Comparison of ENCODE assay signal across 39 cellular contexts in the genomic region with DNA sequence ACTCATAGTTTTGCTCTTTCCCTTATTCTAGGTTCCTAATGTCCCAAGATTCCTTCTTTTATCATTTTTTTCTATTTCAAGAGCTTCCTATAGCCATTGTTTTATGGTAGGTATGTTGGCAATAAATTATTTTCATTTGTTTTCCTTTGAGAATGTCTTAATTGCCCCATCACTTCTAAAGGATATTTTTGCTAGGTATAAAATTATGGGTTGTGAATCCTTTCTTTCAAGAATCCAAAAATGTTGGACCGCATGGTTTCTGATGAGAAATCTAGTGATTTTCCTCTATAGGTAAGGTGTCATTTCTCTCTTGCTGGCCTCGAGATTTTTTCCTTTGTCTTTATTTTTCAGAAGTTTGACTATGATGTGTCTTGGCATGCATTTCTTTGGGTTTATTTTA.
"Had no signal": no experiment of that assay in that cellular context is flagged by ENCODE, and none has a peak within 500 bp of the region (broad histone marks: within the 10 kb centered on the region; RNA-seq: fewer than 3 reads in every experiment).

No MANE protein-coding gene starts in this region.

- H3K4me3 ChIP-seq: adrenal gland, ascending aorta, body of pancreas, breast epithelium, cardiac muscle cell had no signal

- H3K9me3 Mint-ChIP-seq: central memory CD8-positive, alpha-beta T cell had no signal

- H3K4me1 Mint-ChIP-seq: activated naive CD4-positive, alpha-beta T cell treated with anti-CD3 and anti-CD28 coated beads, Interleukin-2, amount 10 ng/mL, durations not matched to agents 7 days and 5 days; activated naive CD4-positive, alpha-beta T cell treated with anti-CD3 and anti-CD28 coated beads, Interleukin-2, amount 50 U/mL, for 24 hours had no signal

- H3K27ac ChIP-seq: adrenal gland, ascending aorta, body of pancreas, brain microvascular endothelial cell, breast epithelium, cardiac muscle cell had no signal

- H3K27ac Mint-ChIP-seq: activated naive CD4-positive, alpha-beta T cell treated with anti-CD3 and anti-CD28 coated beads for 36 hours; activated naive CD4-positive, alpha-beta T cell treated with anti-CD3 and anti-CD28 coated beads, Interleukin-2, amount 10 ng/mL, durations not matched to agents 7 days and 5 days; activated naive CD4-positive, alpha-beta T cell treated with anti-CD3 and anti-CD28 coated beads, Interleukin-2, amount 50 U/mL, for 24 hours; activated naive CD4-positive, alpha-beta T cell treated with anti-CD3 and anti-CD28 coated beads, Interleukin-2, amount 50 U/mL, for 72 hours; activated naive CD8-positive, alpha-beta T cell; activated naive CD8-positive, alpha-beta T cell treated with anti-CD3 and anti-CD28 coated beads for 36 hours; activated naive CD8-positive, alpha-beta T cell treated with anti-CD3 and anti-CD28 coated beads, Interleukin-2, amount 10 ng/mL, durations not matched to agents 7 days and 5 days; activated naive CD8-positive, alpha-beta T cell treated with anti-CD3 and anti-CD28 coated beads, Interleukin-2, amount 50 U/mL, for 24 hours; activated T-cell treated with anti-CD3 and anti-CD28 coated beads, Interleukin-2, amount 50 U/mL, for 24 hours; activated T-helper 1 cell treated with anti-CD3 and anti-CD28 coated beads, Interleukin-12 subunit alpha, Interleukin-12 subunit beta, Interleukin-2, Interleukin-4 antibody, amounts not matched to agents 30 ng/mL and 10 ng/mL and 1 ng/mL, durations not matched to agents 14 hours and 24 hours and 36 hours; activated T-helper 17 cell treated with anti-CD3 and anti-CD28 coated beads, Interleukin-2, amount 50 U/mL, for 72 hours; brain had no signal

- H3K4me1 ChIP-seq: ascending aorta, body of pancreas, breast epithelium had no signal

- H3K9me3 ChIP-seq: body of pancreas had no signal

- H3K4me3 Mint-ChIP-seq: activated naive CD4-positive, alpha-beta T cell treated with anti-CD3 and anti-CD28 coated beads for 36 hours; activated naive CD4-positive, alpha-beta T cell treated with anti-CD3 and anti-CD28 coated beads, Interleukin-2, amount 10 ng/mL, durations not matched to agents 7 days and 5 days; activated naive CD4-positive, alpha-beta T cell treated with anti-CD3 and anti-CD28 coated beads, Interleukin-2, amount 50 U/mL, for 24 hours; activated naive CD8-positive, alpha-beta T cell; activated naive CD8-positive, alpha-beta T cell treated with anti-CD3 and anti-CD28 coated beads for 36 hours; activated naive CD8-positive, alpha-beta T cell treated with anti-CD3 and anti-CD28 coated beads, Interleukin-2, amount 10 ng/mL, durations not matched to agents 7 days and 5 days; activated naive CD8-positive, alpha-beta T cell treated with anti-CD3 and anti-CD28 coated beads, Interleukin-2, amount 50 U/mL, for 24 hours; activated T-cell treated with anti-CD3 and anti-CD28 coated beads, Interleukin-2, amount 50 U/mL, for 24 hours; activated T-cell treated with anti-CD3 and anti-CD28 coated beads, Interleukin-2, amount 50 U/mL, for 4 hours; activated T-cell treated with anti-CD3 and anti-CD28 coated beads, Interleukin-2, amount 50 U/mL, for 72 hours; activated T-helper 1 cell treated with anti-CD3 and anti-CD28 coated beads, Interleukin-12 subunit alpha, Interleukin-12 subunit beta, Interleukin-2, Interleukin-4 antibody, amounts not matched to agents 30 ng/mL and 10 ng/mL and 1 ng/mL, durations not matched to agents 14 hours and 24 hours and 36 hours; activated T-helper 17 cell treated with anti-CD3 and anti-CD28 coated beads, Interleukin-2, amount 50 U/mL, for 72 hours; brain; central memory CD8-positive, alpha-beta T cell had no signal

- ATAC-seq: activated naive CD8-positive, alpha-beta T cell treated with anti-CD3 and anti-CD28 coated beads, Interleukin-2, amount 50 U/mL, for 24 hours; activated T-cell treated with anti-CD3 and anti-CD28 coated beads, Interleukin-2, amount 50 U/mL, for 4 hours; body of pancreas had no signal

- FAIRE-seq: astrocyte, bronchial epithelial cell had no signal

- H3K27me3 ChIP-seq: adrenal gland, ascending aorta, body of pancreas, brain microvascular endothelial cell, breast epithelium, cardiac muscle cell had no signal

- DNase-seq: activated effector memory CD4-positive, alpha-beta T cell treated with anti-CD3 and anti-CD28 coated beads, Interleukin-2, amount 50 U/mL, for 16 hours; activated effector memory CD4-positive, alpha-beta T cell treated with Interleukin-2 at 50 U/mL for 16 hours; activated gamma-delta T cell; activated gamma-delta T cell treated with Interleukin-2 at 50 U/mL for 16 hours; activated naive CD4-positive, alpha-beta T cell; activated naive CD4-positive, alpha-beta T cell treated with anti-CD3 and anti-CD28 coated beads for 36 hours; activated naive CD4-positive, alpha-beta T cell treated with anti-CD3 and anti-CD28 coated beads, Interleukin-2, amount 10 ng/mL, durations not matched to agents 7 days and 5 days; activated naive CD4-positive, alpha-beta T cell treated with anti-CD3 and anti-CD28 coated beads, Interleukin-2, amount 50 U/mL, for 16 hours; activated naive CD4-positive, alpha-beta T cell treated with Interleukin-2 at 50 U/mL for 16 hours; activated naive CD8-positive, alpha-beta T cell treated with anti-CD3 and anti-CD28 coated beads for 36 hours; activated naive CD8-positive, alpha-beta T cell treated with anti-CD3 and anti-CD28 coated beads, Interleukin-2, amount 10 ng/mL, durations not matched to agents 7 days and 5 days; activated naive CD8-positive, alpha-beta T cell treated with anti-CD3 and anti-CD28 coated beads, Interleukin-2, amount 50 U/mL, for 24 hours; activated T-cell treated with anti-CD3 and anti-CD28 coated beads, Interleukin-2, amount 50 U/mL, for 1 hour; activated T-cell treated with anti-CD3 and anti-CD28 coated beads, Interleukin-2, amount 50 U/mL, for 24 hours; activated T-cell treated with anti-CD3 and anti-CD28 coated beads, Interleukin-2, amount 50 U/mL, for 4 hours; activated T-cell treated with anti-CD3 and anti-CD28 coated beads, Interleukin-2, amount 50 U/mL, for 48 hours; activated T-cell treated with anti-CD3 and anti-CD28 coated beads, Interleukin-2, amount 50 U/mL, for 72 hours; adrenal gland; amniotic stem cell; amygdala; anterior cingulate cortex; aorta; body of pancreas; brain microvascular endothelial cell; caudate nucleus; central memory CD4-positive, alpha-beta T cell; cerebellar nuclear complex had no signal

- H3K36me3 ChIP-seq: adrenal gland, ascending aorta, brain microvascular endothelial cell, breast epithelium, cardiac muscle cell had no signal
